Comparison of ENCODE assay signal across 15 cellular contexts in the genomic region with DNA sequence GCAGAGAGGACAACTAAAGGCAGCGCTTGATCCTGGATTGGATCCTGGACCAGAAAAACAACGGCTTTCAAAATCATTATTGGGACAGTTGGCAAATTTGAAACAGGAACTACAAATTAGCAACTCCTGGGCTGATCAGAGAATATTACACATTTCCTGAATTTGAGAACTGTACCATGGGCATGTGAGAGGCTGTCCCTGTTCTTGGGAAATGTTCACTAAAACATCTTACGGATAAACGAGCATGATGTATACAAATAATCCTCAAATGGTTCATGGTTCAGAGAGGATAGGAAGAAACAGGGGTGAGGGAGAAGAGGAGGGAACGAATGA. TPM values are rescaled to one million over a fixed set of nuclear protein-coding genes. Genes with fewer than 3 reads are reported as not detected.
DNase-seq lines count a peak whose midpoint lies in the region; ATAC-seq, FAIRE-seq and TF ChIP-seq lines count a peak whose summit lies in the region.
"Had no signal": no experiment of that assay in that cellular context is flagged by ENCODE, and none has a peak within 500 bp of the region (broad histone marks: within the 10 kb centered on the region; RNA-seq: fewer than 3 reads in every experiment).

No MANE protein-coding gene starts in this region.

- H3K9me3 ChIP-seq in HepG2 (ENCODE audit: low read length) (no peaks in the 10 kb centered on the region), stomach (no peaks in the 10 kb centered on the region)

- H3K27ac ChIP-seq in HepG2 (ENCODE audit: extremely low read length, insufficient read depth, low read length): peak overlapping the region; percentile 98
- H3K27ac ChIP-seq in stomach: peak overlapping the region in 4 of 5 donors; percentile 27 to 78 (median 76)

- intact Hi-C loops in HepG2 (cut with micrococcal nuclease; ENCODE audit: unreplicated experiment): loop anchor here (1.0 kb wide), 1 partner anchor 9 kb away; no protein-coding TSS in a partner anchor
- intact Hi-C loops in stomach (cut with DNase I; ENCODE audit: low total_unique reads): no loop called here

- no peaks in the 10 kb centered on the region for H3K27me3 Mint-ChIP-seq in T-helper 2 cell treated with Interferon-gamma antibody and Interleukin-4, amounts not matched to agents 5 μg/mL and 100 μg/mL, for 36 hours (ENCODE audit: low read depth)
- H3K27me3 Mint-ChIP-seq: activated CD4-positive, alpha-beta T cell treated with anti-CD3 and anti-CD28 coated beads for 36 hours; CD4-positive, alpha-beta T cell had no signal

- peaks cover 24% of the 10 kb centered on the region for H3K4me1 Mint-ChIP-seq in T-helper 2 cell treated with Interferon-gamma antibody and Interleukin-4, amounts not matched to agents 5 μg/mL and 100 μg/mL, for 36 hours (ENCODE audit: low read depth)

- H3K36me3 Mint-ChIP-seq in T-helper 2 cell treated with Interferon-gamma antibody and Interleukin-4, amounts not matched to agents 5 μg/mL and 100 μg/mL, for 36 hours (ENCODE audit: low read depth): peaks cover 19% of the 10 kb centered on the region

- ATAC-seq in HepG2 (no peak), HG02938 (IDR thresholded peaks at IDR 0.05; ENCODE audit: unreplicated experiment) (no peak)
- ATAC-seq: activated CD4-positive, alpha-beta T cell treated with anti-CD3 and anti-CD28 coated beads for 36 hours had no signal

- no peaks in the 10 kb centered on the region for H3K79me2 ChIP-seq in HepG2 (ENCODE audit: insufficient read depth, low read length)

- CTCF ChIA-PET in HepG2 (lab: Yijun Ruan, JAX; ENCODE audit: low intra/inter-chr PET ratio, low total read pairs): no interaction called here

- WGBS in HepG2 (ENCODE audit: low lambda C conversion rate): 3% methylated on average over 5 of the region's 5 CpGs
- 71 to 81% (median 72%) methylated on average over 5 of the region's 5 CpGs for WGBS in stomach, 5 donors

- no peak for TF ChIP-seq CTCF in HepG2 (CRISPR knock-in tag; IDR thresholded peaks at IDR 0.05)
- TF ChIP-seq CTCF in stomach (IDR thresholded peaks at IDR 0.05): no peak

- DNase-seq in ELR (ENCODE audit: low read depth): peak; percentile 25
- DNase-seq in SIG-M5 (lab: John Stamatoyannopoulos, UW): peak; percentile 17
- DNase-seq in HepG2 (ENCODE audit: low spot score): no peak
- no peak for DNase-seq in stomach
- DNase-seq in T-helper 2 cell treated with Interferon-gamma antibody and Interleukin-4, amounts not matched to agents 5 μg/mL and 100 μg/mL, for 36 hours (ENCODE audit: low spot score): no peak
- no peak for DNase-seq in central memory CD4-positive, alpha-beta T cell
- DNase-seq: activated CD4-positive, alpha-beta T cell treated with anti-CD3 and anti-CD28 coated beads for 36 hours; activated T-cell treated with anti-CD3 and anti-CD28 coated beads for 4 hours; CD4-positive, alpha-beta T cell; dermis blood vessel endothelial cell; GDM1; NCI-H1105; occipital lobe; T-helper 1 cell had no signal

- H3K27me3 ChIP-seq in HepG2 (ENCODE audit: control insufficient read depth in 1 of 2, insufficient read depth in 2 of 2, low read length in 2 of 2) (no peaks in the 10 kb centered on the region), stomach (no peaks in the 10 kb centered on the region)

- peak overlapping the region; percentile 74 for H3K4me2 ChIP-seq in HepG2 (ENCODE audit: low read depth, low read length)

- TSS peak; percentile 90 for BruUV-seq in HepG2 (replicated peaks; lab: Mats Ljungman, UMichigan)

- in situ Hi-C loops in HepG2 (cut with HindIII; ENCODE audit: extremely low pct_ligation_motif_present, low pct_unique_long_range_greater_than_20kb): no loop called here

- TF ChIP-seq POLR2A in HepG2 (IDR thresholded peaks at IDR 0.05; ENCODE audit: insufficient read depth in 1 of 2, low read depth in 2 of 2, low read length in 2 of 2) (no peak), stomach (IDR thresholded peaks at IDR 0.05) (no peak)

- H3K4me3 Mint-ChIP-seq in T-helper 2 cell treated with Interferon-gamma antibody and Interleukin-4, amounts not matched to agents 5 μg/mL and 100 μg/mL, for 36 hours: no peak overlapping the region
- H3K4me3 Mint-ChIP-seq: activated CD4-positive, alpha-beta T cell treated with anti-CD3 and anti-CD28 coated beads for 36 hours; CD4-positive, alpha-beta T cell had no signal

- H3K9ac ChIP-seq in HepG2 (ENCODE audit: insufficient read depth, low read depth, low read length): peak overlapping the region; percentile 68

- no peak overlapping the region for H3K27ac Mint-ChIP-seq in T-helper 2 cell treated with Interferon-gamma antibody and Interleukin-4, amounts not matched to agents 5 μg/mL and 100 μg/mL, for 36 hours
- H3K27ac Mint-ChIP-seq: activated CD4-positive, alpha-beta T cell treated with anti-CD3 and anti-CD28 coated beads for 36 hours; CD4-positive, alpha-beta T cell had no signal

- no peak for TF ChIP-seq EP300 in HepG2 (IDR thresholded peaks at IDR 0.05; ENCODE audit: low read depth in 2 of 2, low read length in 2 of 2)
- TF ChIP-seq EP300 in HepG2 (CRISPR knock-in tag; IDR thresholded peaks at IDR 0.05; ENCODE audit: borderline replicate concordance): no peak
- TF ChIP-seq EP300 in stomach (IDR thresholded peaks at IDR 0.05): no peak

- FAIRE-seq in HepG2 (lab: Jason Lieb, UNC): no peak

- H3K4me3 ChIP-seq in HepG2 (replicated peaks in 1 of 3; ENCODE audit: insufficient read depth in 1 of 3, low read depth in 2 of 3, low read length in 3 of 3) (peak overlapping the region in 1 of 3 experiments; percentile 30; a peak in 1 of 6 replicates), stomach (no peak overlapping the region)

- POLR2A ChIA-PET in HepG2 (lab: Yijun Ruan, JAX): interaction anchor here (0.8 to 5.9 kb wide), 11 partner anchors 8 to 136 kb away, joined by 3 to 39 read pairs (median 5); partner anchors contain the start of genes CAMKK1, HASPIN and NCBP3

- H2AFZ ChIP-seq in HepG2 (ENCODE audit: low read length): no peak overlapping the region

- TF ChIP-seq RAD21 in HepG2 (CRISPR knock-in tag; IDR thresholded peaks at IDR 0.05): no peak

- H3K36me3 ChIP-seq in HepG2 (replicated peaks in 1 of 2; ENCODE audit: control insufficient read depth in 1 of 2, insufficient read depth in 2 of 2, low read length in 2 of 2) (peaks cover 2 to 3% of the 10 kb centered on the region in 2 experiments; a peak in 2 of 5 replicates), stomach (peaks cover 4 to 30% (median 27%) of the 10 kb centered on the region in 4 donors)

- H3K4me1 ChIP-seq in HepG2 (ENCODE audit: insufficient read depth, low read length): peaks cover 84% of the 10 kb centered on the region
- H3K4me1 ChIP-seq in stomach: peaks cover 0 to 38% (median 14%) of the 10 kb centered on the region in 4 donors

- H4K20me1 ChIP-seq in HepG2 (ENCODE audit: insufficient read depth, low read length): no peaks in the 10 kb centered on the region

- H3K9me3 Mint-ChIP-seq in T-helper 2 cell treated with Interferon-gamma antibody and Interleukin-4, amounts not matched to agents 5 μg/mL and 100 μg/mL, for 36 hours: no peaks in the 10 kb centered on the region
- H3K9me3 Mint-ChIP-seq: CD4-positive, alpha-beta T cell had no signal

RNA-seq across cellular contexts. Expression of gene ITGAE, which starts 2.3 kb away (rescaled TPM):
- total RNA-seq in HepG2 (2016; rRNA removed; fragmentation: Illumina TruSeq; extraction: Trizol) (49.0 and 56.3 TPM in 2 replicates), stomach (10 to 100 TPM in 3 of 5 donors, 1 to 10 TPM in 2; 4.5 to 39.4 (median 13.6) TPM)
- 99.2 and 118 TPM in 2 replicates for total RNA-seq in HepG2 (2016; cell fraction: cytosol; rRNA removed; fragmentation: Illumina TruSeq; extraction: Trizol; ENCODE audit: low read depth)
- 54.9 and 56.5 TPM in 2 replicates for total RNA-seq in HepG2 (2016; cell fraction: insoluble cytoplasmic fraction; rRNA removed; fragmentation: Illumina TruSeq; extraction: Trizol)
- 121 and 124 TPM in 2 replicates for total RNA-seq in HepG2 (2016; cell fraction: membrane; rRNA removed; fragmentation: Illumina TruSeq; extraction: Trizol)
- total RNA-seq in HepG2 (2016; cell fraction: nucleus; rRNA removed; fragmentation: Illumina TruSeq; extraction: Trizol): 18.5 and 22.4 TPM in 2 replicates
- polyA plus RNA-seq in HepG2 (2011; rRNA removed) (38.2 and 42.3 TPM in 2 replicates), stomach (10 to 100 TPM; 36.9 to 66.8 (median 55.9) TPM)
- 28.2 and 31.0 TPM in 2 replicates for polyA plus RNA-seq in HepG2 (2011; cell fraction: cytosol; rRNA removed)
- 13.3 and 15.2 TPM in 2 replicates for polyA plus RNA-seq in HepG2 (2011; cell fraction: nucleus; rRNA removed)
- 19.1 and 24.6 TPM in 2 replicates for polyA plus RNA-seq in HepG2 (2012)
- polyA plus RNA-seq in HepG2 (2016; cell fraction: cytosol; fragmentation: Illumina TruSeq; extraction: Trizol; ENCODE audit: low read depth): 110 and 139 TPM in 2 replicates
- 46.7 and 46.9 TPM in 2 replicates for polyA plus RNA-seq in HepG2 (2016; cell fraction: insoluble cytoplasmic fraction; fragmentation: Illumina TruSeq; extraction: Trizol; ENCODE audit: low read depth)
- polyA plus RNA-seq in HepG2 (2016; cell fraction: membrane; fragmentation: Illumina TruSeq; extraction: Trizol; ENCODE audit: low read depth): 90.3 and 104 TPM in 2 replicates
- 36.8 and 38.1 TPM in 2 replicates for polyA plus RNA-seq in HepG2 (2016; cell fraction: nucleus; fragmentation: Illumina TruSeq; extraction: Trizol; ENCODE audit: insufficient read depth, low read depth)
- 7.6 and 11.0 TPM in 2 replicates for polyA minus RNA-seq in HepG2 (2011; rRNA and poly(A)+ RNA removed; ENCODE audit: low replicate concordance)
- polyA minus RNA-seq in HepG2 (2011; cell fraction: cytosol; rRNA and poly(A)+ RNA removed): 2.8 and 3.8 TPM in 2 replicates
- 11.7 and 12.6 TPM in 2 replicates for polyA minus RNA-seq in HepG2 (2011; cell fraction: nucleus; rRNA and poly(A)+ RNA removed)

RNA-seq across cellular contexts. Expression of gene NCBP3, which starts 42.8 kb away (rescaled TPM):
- total RNA-seq in HepG2 (2016; rRNA removed; fragmentation: Illumina TruSeq; extraction: Trizol): 20.6 and 24.8 TPM in 2 replicates
- total RNA-seq in HepG2 (2016; cell fraction: cytosol; rRNA removed; fragmentation: Illumina TruSeq; extraction: Trizol; ENCODE audit: low read depth): 3.9 and 4.8 TPM in 2 replicates
- total RNA-seq in HepG2 (2016; cell fraction: insoluble cytoplasmic fraction; rRNA removed; fragmentation: Illumina TruSeq; extraction: Trizol): 21.8 and 23.5 TPM in 2 replicates
- 7.8 and 9.5 TPM in 2 replicates for total RNA-seq in HepG2 (2016; cell fraction: membrane; rRNA removed; fragmentation: Illumina TruSeq; extraction: Trizol)
- 30.1 and 35.2 TPM in 2 replicates for total RNA-seq in HepG2 (2016; cell fraction: nucleus; rRNA removed; fragmentation: Illumina TruSeq; extraction: Trizol)
- polyA plus RNA-seq in HepG2 (2011; rRNA removed): 16.6 and 19.5 TPM in 2 replicates
- 4.6 and 5.5 TPM in 2 replicates for polyA plus RNA-seq in HepG2 (2011; cell fraction: cytosol; rRNA removed)
- 27.4 and 36.6 TPM in 2 replicates for polyA plus RNA-seq in HepG2 (2011; cell fraction: nucleus; rRNA removed)
- 22.5 and 26.0 TPM in 2 replicates for polyA plus RNA-seq in HepG2 (2012)
- polyA plus RNA-seq in HepG2 (2016; cell fraction: cytosol; fragmentation: Illumina TruSeq; extraction: Trizol; ENCODE audit: low read depth): 1.2 and 1.9 TPM in 2 replicates
- polyA plus RNA-seq in HepG2 (2016; cell fraction: insoluble cytoplasmic fraction; fragmentation: Illumina TruSeq; extraction: Trizol; ENCODE audit: low read depth): 22.8 and 23.0 TPM in 2 replicates
- 4.1 and 4.3 TPM in 2 replicates for polyA plus RNA-seq in HepG2 (2016; cell fraction: membrane; fragmentation: Illumina TruSeq; extraction: Trizol; ENCODE audit: low read depth)
- polyA plus RNA-seq in HepG2 (2016; cell fraction: nucleus; fragmentation: Illumina TruSeq; extraction: Trizol; ENCODE audit: insufficient read depth, low read depth): 77.0 and 80.1 TPM in 2 replicates
- polyA minus RNA-seq in HepG2 (2011; rRNA and poly(A)+ RNA removed; ENCODE audit: low replicate concordance): 8.7 and 10.7 TPM in 2 replicates
- polyA minus RNA-seq in HepG2 (2011; cell fraction: cytosol; rRNA and poly(A)+ RNA removed): 3.4 and 5.1 TPM in 2 replicates
- polyA minus RNA-seq in HepG2 (2011; cell fraction: nucleus; rRNA and poly(A)+ RNA removed): 42.4 and 49.2 TPM in 2 replicates
- 10 to 100 TPM in 4 of 5 donors, 1 to 10 TPM in 1; 7.6 to 40.6 (median 28.1) TPM for total RNA-seq in stomach
- 10 to 100 TPM in 2 of 3 donors, 1 to 10 TPM in 1; 8.6 to 31.0 (median 19.1) TPM for polyA plus RNA-seq in stomach

Comparison
In these comparisons a context has a peak if more than half of its experiments do, and no peak if none do; other contexts are left out.
1. DNase-seq: peak in ELR (single experiment) and SIG-M5 (single experiment); none in HepG2 (single experiment), stomach (single experiment), T-helper 2 cell treated with Interferon-gamma antibody and Interleukin-4, amounts not matched to agents 5 μg/mL and 100 μg/mL, for 36 hours (single experiment) and central memory CD4-positive, alpha-beta T cell (single experiment).